In genomic region chr14:33966276-33966675, GRCh38 we compare ENCODE assay signal across 25 cellular contexts. TPM values are rescaled to one million over a fixed set of nuclear protein-coding genes. Genes with fewer than 3 reads are reported as not detected.
"Had no signal": no experiment of that assay in that cellular context is flagged by ENCODE, and none has a peak within 500 bp of the region (broad histone marks: within the 10 kb centered on the region; RNA-seq: fewer than 3 reads in every experiment).

No MANE protein-coding gene starts in this region.

- H3K4me3 Mint-ChIP-seq: naive thymus-derived CD8-positive, alpha-beta T cell had no signal

- DNase-seq: dermis blood vessel endothelial cell; dorsolateral prefrontal cortex; effector CD4-positive, alpha-beta T cell; effector memory CD4-positive, alpha-beta T cell; esophagus squamous epithelium; foreskin fibroblast; foreskin melanocyte; gastrocnemius medialis; glutamatergic neuron; heart right ventricle; hippocampal formation; left cardiac atrium; left ventricle myocardium inferior; lower lobe of right lung; mesenchymal stem cell; mucosa of descending colon; naive B cell; naive thymus-derived CD8-positive, alpha-beta T cell had no signal

- H3K4me1 ChIP-seq: esophagus squamous epithelium, gastrocnemius medialis, heart right ventricle, left ventricle myocardium inferior, lower lobe of right lung had no signal

- FAIRE-seq: colon, endothelial cell of umbilical vein, islet of Langerhans, keratinocyte had no signal

- H3K36me3 ChIP-seq: esophagus squamous epithelium, gastrocnemius medialis, heart right ventricle, left ventricle myocardium inferior, lower lobe of right lung had no signal

- ATAC-seq: esophagus mucosa; gastrocnemius medialis; heart right ventricle; left cardiac atrium; left lobe of liver; lower lobe of right lung; mucosa of descending colon; naive thymus-derived CD8-positive, alpha-beta T cell had no signal

- H3K4me1 Mint-ChIP-seq: naive B cell had no signal

- H3K4me3 ChIP-seq: coronary artery, dorsolateral prefrontal cortex, esophagus squamous epithelium, gastrocnemius medialis, heart right ventricle, left ventricle myocardium inferior, lower lobe of right lung, mucosa of descending colon had no signal

- H3K27me3 ChIP-seq: dorsolateral prefrontal cortex, esophagus squamous epithelium, gastrocnemius medialis, heart right ventricle had no signal

- H3K9me3 ChIP-seq: esophagus squamous epithelium, lower lobe of right lung, mucosa of descending colon had no signal

- H3K27ac ChIP-seq: coronary artery, dorsolateral prefrontal cortex, esophagus squamous epithelium, gastrocnemius medialis, heart right ventricle, left ventricle myocardium inferior, lower lobe of right lung had no signal

RNA-seq across cellular contexts. Expression of gene EGLN3, which starts 15.4 kb away (rescaled TPM):
- polyA plus RNA-seq: endothelial cell of umbilical vein had no signal
